ENCODE assay signal across 28 cellular contexts in the genomic region with DNA sequence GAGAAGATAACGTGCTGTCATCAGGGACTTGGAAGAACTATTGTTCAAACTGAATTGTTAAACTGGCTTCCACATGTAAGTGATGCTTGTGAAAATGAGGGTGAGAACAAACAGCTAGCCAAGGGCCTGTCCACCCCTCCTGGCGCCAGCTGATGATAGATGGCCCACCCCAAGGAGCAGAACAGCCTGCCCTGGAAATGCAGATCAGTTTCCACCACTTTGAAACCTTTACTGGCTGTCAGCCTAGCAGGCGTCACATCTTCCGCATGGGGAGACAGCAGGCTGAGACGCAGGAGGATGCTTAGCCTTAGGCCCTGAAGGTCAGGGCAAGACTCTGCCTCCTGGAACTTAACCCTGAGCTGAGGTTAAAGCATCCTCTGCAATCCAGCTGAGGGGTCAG. TPM values are rescaled to one million over a fixed set of nuclear protein-coding genes. Genes with fewer than 3 reads are reported as not detected.
"Had no signal": no experiment of that assay in that cellular context is flagged by ENCODE, and none has a peak within 500 bp of the region (broad histone marks: within the 10 kb centered on the region; RNA-seq: fewer than 3 reads in every experiment).

No MANE protein-coding gene starts in this region.

- DNase-seq: activated CD4-positive, alpha-beta T cell treated with anti-CD3 and anti-CD28 coated beads for 48 hours; activated CD4-positive, alpha-beta T cell treated with anti-CD3 and anti-CD28 coated beads, Interleukin-2, amount 50 U/mL, for 48 hours; activated CD4-positive, CD25-positive, alpha-beta regulatory T cell treated with anti-CD3 and anti-CD28 coated beads, Interleukin-2, amount 50 U/mL, for 72 hours; activated CD8-positive, alpha-beta memory T cell treated with anti-CD3 and anti-CD28 coated beads, Interleukin-2, amount 10 ng/mL, durations not matched to agents 7 days and 5 days; activated effector memory CD4-positive, alpha-beta T cell treated with anti-CD3 and anti-CD28 coated beads, Interleukin-2, amount 50 U/mL, for 16 hours; activated naive CD4-positive, alpha-beta T cell treated with Interleukin-2 at 50 U/mL for 16 hours; activated naive CD8-positive, alpha-beta T cell treated with anti-CD3 and anti-CD28 coated beads, Interleukin-2, amount 50 U/mL, for 24 hours; activated T-cell treated with anti-CD3 and anti-CD28 coated beads, Interleukin-2, amount 50 U/mL, for 4 hours; amniotic stem cell; cerebellar nuclear complex; MV-4-11; NCI-H1092 treated with DMSO at 0.1 percent for 48 hours; NCI-H1436; NCI-H1694 treated with DMSO at 0.1 percent for 48 hours; NCI-H2029 treated with DMSO at 0.1 percent for 48 hours; NCI-H345; NCI-H510A treated with DMSO at 0.1 percent for 48 hours; NCI-H69; PC-3; SIG-M5; T-helper 17 cell; T-helper 9 cell had no signal

- H3K36me3 ChIP-seq: ascending aorta had no signal

- ATAC-seq: activated CD8-positive, alpha-beta memory T cell treated with anti-CD3 and anti-CD28 coated beads, Interleukin-2, amount 10 ng/mL, durations not matched to agents 7 days and 5 days; activated naive CD4-positive, alpha-beta T cell treated with anti-CD3 and anti-CD28 coated beads, Interleukin-2, amount 50 U/mL, for 72 hours; activated naive CD8-positive, alpha-beta T cell treated with anti-CD3 and anti-CD28 coated beads, Interleukin-2, amount 50 U/mL, for 24 hours; activated T-cell treated with anti-CD3 and anti-CD28 coated beads, Interleukin-2, amount 50 U/mL, for 4 hours; PC-3; T-helper 17 cell; WTC11 had no signal

- H3K27me3 ChIP-seq: ascending aorta had no signal

- H3K4me1 ChIP-seq: ascending aorta had no signal

- H3K9me3 Mint-ChIP-seq: activated naive CD4-positive, alpha-beta T cell treated with anti-CD3 and anti-CD28 coated beads, Interleukin-2, amount 50 U/mL, for 72 hours; activated naive CD8-positive, alpha-beta T cell treated with anti-CD3 and anti-CD28 coated beads, Interleukin-2, amount 50 U/mL, for 24 hours; activated T-cell treated with anti-CD3 and anti-CD28 coated beads, Interleukin-2, amount 50 U/mL, for 4 hours; brain; WTC11 had no signal

- H3K4me3 ChIP-seq: ascending aorta had no signal

- H3K4me2 ChIP-seq: KMS-11 had no signal

- H3K36me3 Mint-ChIP-seq: activated CD8-positive, alpha-beta memory T cell treated with anti-CD3 and anti-CD28 coated beads, Interleukin-2, amount 10 ng/mL, durations not matched to agents 7 days and 5 days; activated naive CD4-positive, alpha-beta T cell treated with anti-CD3 and anti-CD28 coated beads, Interleukin-2, amount 50 U/mL, for 72 hours; brain; WTC11 had no signal

- H3K4me1 Mint-ChIP-seq: T-helper 17 cell, WTC11 had no signal

- H3K9me3 ChIP-seq: ascending aorta had no signal

- H3K4me3 Mint-ChIP-seq: activated CD8-positive, alpha-beta memory T cell treated with anti-CD3 and anti-CD28 coated beads, Interleukin-2, amount 10 ng/mL, durations not matched to agents 7 days and 5 days; activated naive CD8-positive, alpha-beta T cell treated with anti-CD3 and anti-CD28 coated beads, Interleukin-2, amount 50 U/mL, for 24 hours; activated T-cell treated with anti-CD3 and anti-CD28 coated beads, Interleukin-2, amount 50 U/mL, for 4 hours; brain; T-helper 17 cell; WTC11 had no signal

- H3K27ac Mint-ChIP-seq: activated CD8-positive, alpha-beta memory T cell treated with anti-CD3 and anti-CD28 coated beads, Interleukin-2, amount 10 ng/mL, durations not matched to agents 7 days and 5 days; activated naive CD4-positive, alpha-beta T cell treated with anti-CD3 and anti-CD28 coated beads, Interleukin-2, amount 50 U/mL, for 72 hours; activated naive CD8-positive, alpha-beta T cell treated with anti-CD3 and anti-CD28 coated beads, Interleukin-2, amount 50 U/mL, for 24 hours; brain; T-helper 17 cell; WTC11 had no signal

- H3K27me3 Mint-ChIP-seq: activated CD8-positive, alpha-beta memory T cell treated with anti-CD3 and anti-CD28 coated beads, Interleukin-2, amount 10 ng/mL, durations not matched to agents 7 days and 5 days; activated naive CD8-positive, alpha-beta T cell treated with anti-CD3 and anti-CD28 coated beads, Interleukin-2, amount 50 U/mL, for 24 hours had no signal

- H3K27ac ChIP-seq: ascending aorta, KMS-11 had no signal

RNA-seq across cellular contexts. Expression of a gene that starts 6.3 kb away (rescaled TPM):
- total RNA-seq: activated CD8-positive, alpha-beta memory T cell treated with anti-CD3 and anti-CD28 coated beads, Interleukin-2, amount 10 ng/mL, durations not matched to agents 7 days and 5 days; activated naive CD4-positive, alpha-beta T cell treated with anti-CD3 and anti-CD28 coated beads, Interleukin-2, amount 50 U/mL, for 72 hours; activated T-cell treated with anti-CD3 and anti-CD28 coated beads, Interleukin-2, amount 50 U/mL, for 4 hours; ascending aorta; MCF 10A; PC-3; T-helper 17 cell; WTC11 had no signal

RNA-seq across cellular contexts. Expression of a gene that starts 29.0 kb away (rescaled TPM):
- total RNA-seq: activated CD8-positive, alpha-beta memory T cell treated with anti-CD3 and anti-CD28 coated beads, Interleukin-2, amount 10 ng/mL, durations not matched to agents 7 days and 5 days; activated naive CD4-positive, alpha-beta T cell treated with anti-CD3 and anti-CD28 coated beads, Interleukin-2, amount 50 U/mL, for 72 hours; activated T-cell treated with anti-CD3 and anti-CD28 coated beads, Interleukin-2, amount 50 U/mL, for 4 hours; MCF 10A; PC-3; T-helper 17 cell had no signal

RNA-seq across cellular contexts. Expression of a gene that starts 37.7 kb away (rescaled TPM):
- total RNA-seq: activated CD8-positive, alpha-beta memory T cell treated with anti-CD3 and anti-CD28 coated beads, Interleukin-2, amount 10 ng/mL, durations not matched to agents 7 days and 5 days; activated naive CD4-positive, alpha-beta T cell treated with anti-CD3 and anti-CD28 coated beads, Interleukin-2, amount 50 U/mL, for 72 hours; activated T-cell treated with anti-CD3 and anti-CD28 coated beads, Interleukin-2, amount 50 U/mL, for 4 hours; MCF 10A; PC-3; T-helper 17 cell; WTC11 had no signal
